18 cellular contexts compared by ENCODE assay signal in the genomic region with DNA sequence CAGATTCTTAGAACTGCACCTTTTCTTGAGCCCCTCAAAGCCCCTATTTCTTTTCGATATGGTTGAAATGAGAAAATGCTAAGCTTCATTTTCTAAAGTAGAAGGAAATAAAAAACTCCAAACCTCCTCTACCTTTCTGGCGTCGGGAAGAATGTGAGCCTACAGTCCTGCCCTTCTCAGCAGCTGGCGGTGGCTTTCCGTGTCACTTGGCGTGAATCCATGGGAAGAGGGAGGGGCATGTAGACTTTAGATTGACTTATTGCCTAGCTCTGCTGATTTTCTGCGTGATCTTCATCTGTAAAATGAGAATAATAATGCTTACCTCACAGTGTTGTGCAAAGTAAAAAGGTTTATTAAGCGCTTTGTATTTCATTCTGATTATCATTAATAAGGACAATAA. TPM values are rescaled to one million over a fixed set of nuclear protein-coding genes. Genes with fewer than 3 reads are reported as not detected.
DNase-seq lines count a peak whose midpoint lies in the region; ATAC-seq and TF ChIP-seq lines count a peak whose summit lies in the region.
"Had no signal": no experiment of that assay in that cellular context is flagged by ENCODE, and none has a peak within 500 bp of the region (broad histone marks: within the 10 kb centered on the region; RNA-seq: fewer than 3 reads in every experiment).

No MANE protein-coding gene starts in this region.

- TF ChIP-seq POLR2A in transverse colon (IDR thresholded peaks at IDR 0.05): no peak

- H3K9ac ChIP-seq in colonic mucosa (ENCODE audit: low read depth in 2 of 2, low read length in 2 of 2): peak overlapping the region in 1 of 2 donors; percentile 46

- no peak for TF ChIP-seq CTCF in colonic mucosa (IDR thresholded peaks at IDR 0.05)
- no peak for TF ChIP-seq CTCF in transverse colon (IDR thresholded peaks at IDR 0.05)

- in situ Hi-C loops in transverse colon (cut with MboI; ENCODE audit: low pct_ligation_motif_present in 1 of 4, low pct_unique_long_range_greater_than_20kb in 1 of 4, low sequenced_read_pairs in 3 of 4): no loop called here

- H3K9me3 ChIP-seq in colonic mucosa: no peaks in the 10 kb centered on the region
- H3K9me3 ChIP-seq in transverse colon: no peaks in the 10 kb centered on the region
- H3K9me3 ChIP-seq: heart left ventricle, suprapubic skin had no signal

- intact Hi-C loops in colonic mucosa (cut with DNase I): no loop called here
- intact Hi-C loops in transverse colon (cut with DNase I; ENCODE audit: low total_unique reads): no loop called here

- H3K27ac ChIP-seq in colonic mucosa (peak overlapping the region; percentile 76), transverse colon (peak overlapping the region; percentile 69 to 80 (median 76))
- H3K27ac ChIP-seq: heart left ventricle, suprapubic skin had no signal

- no peak overlapping the region for H3K4me3 ChIP-seq in colonic mucosa
- no peak overlapping the region for H3K4me3 ChIP-seq in transverse colon
- H3K4me3 ChIP-seq: heart left ventricle, suprapubic skin had no signal

- DNase-seq in NCI-H526 (lab: John Stamatoyannopoulos, UW) (peak; percentile 21 to 46), NCI-H526 treated with DMSO at 0.1 percent for 48 hours (lab: John Stamatoyannopoulos, UW) (no peak), NCI-H2107 treated with DMSO at 0.1 percent for 48 hours (lab: John Stamatoyannopoulos, UW; ENCODE audit: unreplicated experiment) (peak; percentile 20), colonic mucosa (peak; percentile 92), transverse colon (peak; percentile 89)
- DNase-seq in stimulated activated CD4-positive, alpha-beta T cell treated with anti-CD3 and anti-CD28 coated beads, Interleukin-12 subunit alpha, Interleukin-12 subunit beta, amount 100 ng/mL, for 4 hours: no peak
- DNase-seq in effector CD4-positive, alpha-beta T cell: no peak
- DNase-seq: activated naive CD4-positive, alpha-beta T cell treated with anti-CD3 and anti-CD28 coated beads, Interleukin-2, amount 10 ng/mL, durations not matched to agents 7 days and 5 days; activated T-cell treated with anti-CD3 and anti-CD28 coated beads, Interleukin-2, amount 50 U/mL, for 4 hours; aorta; endodermal cell; heart left ventricle; HFFc6; NCI-H446; Right ventricle myocardium superior had no signal

- H3K27me3 ChIP-seq in colonic mucosa: no peaks in the 10 kb centered on the region
- no peaks in the 10 kb centered on the region for H3K27me3 ChIP-seq in transverse colon
- H3K27me3 ChIP-seq: suprapubic skin had no signal

- H3K4me1 ChIP-seq in colonic mucosa (peaks cover 6% of the 10 kb centered on the region), transverse colon (peaks cover 0 to 21% (median 8%) of the 10 kb centered on the region in 4 donors)
- H3K4me1 ChIP-seq: heart left ventricle, suprapubic skin had no signal

- WGBS in transverse colon (ENCODE audit: low coverage in 1 of 2), 2 donors: 36 to 46% methylated on average over 6 to 8 of the region's 8 CpGs

- TF ChIP-seq EP300 in transverse colon (IDR thresholded peaks at IDR 0.05; ENCODE audit: low read depth): no peak

- H3K36me3 ChIP-seq in colonic mucosa (no peaks in the 10 kb centered on the region), transverse colon (no peaks in the 10 kb centered on the region)
- H3K36me3 ChIP-seq: heart left ventricle, suprapubic skin had no signal

- ATAC-seq in HG03439 (IDR thresholded peaks at IDR 0.05; ENCODE audit: unreplicated experiment): no peak
- ATAC-seq: activated T-cell treated with anti-CD3 and anti-CD28 coated beads, Interleukin-2, amount 50 U/mL, for 4 hours; heart left ventricle had no signal

RNA-seq across cellular contexts. Expression of gene PRR15, which starts 35.0 kb away (rescaled TPM):
- total RNA-seq in colonic mucosa (100 to 1,000 TPM; 129 to 194 TPM), transverse colon (100 to 1,000 TPM in 3 of 4 donors, 10 to 100 TPM in 1; 53.3 to 443 (median 294) TPM)
- total RNA-seq: Right ventricle myocardium superior; T-helper 1 cell treated with Interleukin-12 subunit alpha and Interleukin-12 subunit beta and Interleukin-4 antibody, amounts not matched to agents 30 ng/mL and 1 ng/mL, for 36 hours had no signal

Comparison
In these comparisons a context has a peak if more than half of its experiments do, and no peak if none do; other contexts are left out.
1. DNase-seq: peak in NCI-H526 (2 of 2), NCI-H2107 treated with DMSO at 0.1 percent for 48 hours (single experiment), colonic mucosa (single experiment) and transverse colon (single experiment); none in NCI-H526 treated with DMSO at 0.1 percent for 48 hours (single experiment), stimulated activated CD4-positive, alpha-beta T cell treated with anti-CD3 and anti-CD28 coated beads, Interleukin-12 subunit alpha, Interleukin-12 subunit beta, amount 100 ng/mL, for 4 hours (single experiment) and effector CD4-positive, alpha-beta T cell (single experiment).